8 cellular contexts compared by ENCODE assay signal in the genomic region with DNA sequence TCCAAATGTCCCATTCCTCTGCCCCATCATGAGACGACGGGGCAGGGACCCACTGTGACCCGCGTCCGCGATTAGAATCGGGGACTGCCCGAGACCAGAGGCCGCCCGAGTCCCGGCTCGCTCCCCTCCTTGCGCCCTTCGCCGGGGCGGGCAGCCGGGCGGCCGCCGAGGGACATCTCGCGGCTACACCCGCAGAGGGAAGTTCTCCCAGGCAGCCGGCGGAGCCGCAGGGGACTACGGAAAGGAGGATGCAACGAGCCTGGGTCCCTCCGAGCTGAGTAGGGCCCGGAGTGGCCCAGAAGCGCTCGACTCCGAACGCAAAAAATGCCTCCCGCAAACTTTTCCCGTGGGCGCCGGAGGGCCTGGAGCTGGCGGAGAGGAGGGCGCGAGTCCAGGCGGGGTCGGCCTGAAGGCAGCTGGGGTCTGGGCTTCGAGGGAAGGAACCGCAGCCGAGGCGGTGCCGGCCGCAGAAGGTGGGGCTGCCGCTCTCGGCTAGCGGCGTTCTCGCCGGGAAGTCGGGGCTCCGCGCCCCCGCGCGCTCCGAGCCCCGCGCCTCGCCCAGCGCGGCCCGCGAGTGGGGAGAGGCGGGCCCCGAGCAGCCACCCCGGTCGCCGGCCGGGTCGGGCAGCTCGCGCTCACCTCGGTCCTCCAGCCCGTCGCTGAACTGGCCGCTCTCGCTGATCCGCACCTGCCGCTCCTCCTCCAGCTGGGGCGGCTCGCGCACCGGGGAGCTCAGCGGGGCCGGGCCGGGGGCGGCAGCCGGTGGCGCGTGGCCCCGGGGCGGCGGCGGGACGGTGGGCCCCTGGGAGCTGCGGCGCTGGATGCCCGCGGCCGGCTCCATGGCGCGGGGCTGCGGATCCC. TPM values are rescaled to one million over a fixed set of nuclear protein-coding genes. Genes with fewer than 3 reads are reported as not detected.
A peak's percentile ranks its signal among the peaks of the same experiment; 100 is the strongest.
DNase-seq lines count a peak whose midpoint lies in the region; ATAC-seq lines count a peak whose summit lies in the region.

No MANE protein-coding gene starts in this region.

- intact Hi-C loops in activated CD4-positive, alpha-beta memory T cell treated with anti-CD3 and anti-CD28 coated beads for 36 hours (cut with micrococcal nuclease) = no loop called here
- intact Hi-C loops in posterior vena cava (cut with DNase I) = no loop called here

- POLR2A ChIA-PET in activated CD4-positive, alpha-beta memory T cell treated with anti-CD3 and anti-CD28 coated beads for 36 hours (lab: Charles Lee) = no interaction called here

- H3K4me3 Mint-ChIP-seq in activated CD4-positive, alpha-beta memory T cell treated with anti-CD3 and anti-CD28 coated beads for 36 hours = peak overlapping the region; percentile 63

- CTCF ChIA-PET in activated CD4-positive, alpha-beta memory T cell treated with anti-CD3 and anti-CD28 coated beads for 36 hours (lab: Charles Lee) = interaction anchor here (1.5 kb wide), 1 partner anchor 267 kb away, joined by 3 read pairs; no protein-coding TSS in a partner anchor

- H3K9me3 Mint-ChIP-seq in activated CD4-positive, alpha-beta memory T cell treated with anti-CD3 and anti-CD28 coated beads for 36 hours = no peaks in the 10 kb centered on the region

- peaks cover 46% of the 10 kb centered on the region for H3K27me3 Mint-ChIP-seq in activated CD4-positive, alpha-beta memory T cell treated with anti-CD3 and anti-CD28 coated beads for 36 hours

- no peak overlapping the region for H3K27ac Mint-ChIP-seq in activated CD4-positive, alpha-beta memory T cell treated with anti-CD3 and anti-CD28 coated beads for 36 hours

- peaks cover 21% of the 10 kb centered on the region for H3K4me1 Mint-ChIP-seq in activated CD4-positive, alpha-beta memory T cell treated with anti-CD3 and anti-CD28 coated beads for 36 hours (ENCODE audit: low read depth)

- peak; percentile 42 for ATAC-seq in HG02678 (IDR thresholded peaks at IDR 0.05; ENCODE audit: unreplicated experiment)

- DNase-seq in NCI-H1417 (lab: John Stamatoyannopoulos, UW) (peak in 2 of 3 experiments; percentile 68 to 77), NCI-H1417 treated with DMSO at 0.1 percent for 48 hours (lab: John Stamatoyannopoulos, UW) (no peak), glomerular visceral epithelial cell (ENCODE audit: extremely low spot score) (peak; percentile 37), posterior vena cava (ENCODE audit: low spot score) (peak; percentile 82), NCI-H226 (no peak), NOMO-1 treated with DMSO at 0.1 percent for 48 hours (lab: John Stamatoyannopoulos, UW; ENCODE audit: unreplicated experiment) (no peak)
- no peak for DNase-seq in activated CD4-positive, alpha-beta memory T cell treated with anti-CD3 and anti-CD28 coated beads for 36 hours

- H3K36me3 Mint-ChIP-seq in activated CD4-positive, alpha-beta memory T cell treated with anti-CD3 and anti-CD28 coated beads for 36 hours = no peaks in the 10 kb centered on the region

RNA-seq across cellular contexts. Expression of a gene that starts 0.5 kb away (rescaled TPM):
- under 1 TPM in 1 of 2 experiments, not detected in 1; 0.12 TPM for total RNA-seq in activated CD4-positive, alpha-beta memory T cell treated with anti-CD3 and anti-CD28 coated beads for 36 hours
- under 1 TPM; 0.19 to 0.24 TPM for total RNA-seq in posterior vena cava

Comparison
In these comparisons a context has a peak if more than half of its experiments do, and no peak if none do; other contexts are left out.
1. DNase-seq: peak in NCI-H1417 (2 of 3), glomerular visceral epithelial cell (single experiment) and posterior vena cava (single experiment); none in NCI-H1417 treated with DMSO at 0.1 percent for 48 hours (single experiment), activated CD4-positive, alpha-beta memory T cell treated with anti-CD3 and anti-CD28 coated beads for 36 hours (single experiment), NCI-H226 (single experiment) and NOMO-1 treated with DMSO at 0.1 percent for 48 hours (single experiment).